8 cellular contexts compared by ENCODE assay signal in the genomic region with DNA sequence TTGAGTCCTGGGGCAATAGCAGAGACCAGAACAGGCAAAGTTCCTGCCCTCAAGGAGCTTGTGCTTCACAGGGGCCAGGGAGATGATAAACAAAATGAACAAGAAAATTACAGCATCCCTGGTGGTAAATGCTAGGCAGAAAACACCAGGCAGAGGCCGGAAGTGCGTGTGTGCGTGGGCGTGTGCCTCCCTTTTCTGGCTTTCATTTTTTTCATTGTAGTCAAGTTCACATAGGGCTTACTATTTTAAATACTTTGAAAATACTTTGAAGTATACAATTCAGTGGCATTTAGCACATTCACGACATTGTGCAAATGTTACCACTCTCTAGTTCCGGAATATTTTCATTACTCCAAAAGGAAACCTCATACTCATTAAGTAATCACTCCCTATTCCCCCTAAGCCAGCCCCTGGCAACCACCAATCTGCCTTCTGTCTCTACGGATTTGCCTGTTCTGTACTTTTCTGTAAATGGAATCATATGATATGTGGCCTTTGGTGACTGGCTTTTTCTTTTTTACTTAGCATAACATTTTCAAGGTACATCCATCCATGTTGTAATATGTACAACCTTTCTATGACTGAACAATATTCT.
DNase-seq lines count a peak whose midpoint lies in the region; ATAC-seq, FAIRE-seq and TF ChIP-seq lines count a peak whose summit lies in the region.

No MANE protein-coding gene starts in this region.

- no peak overlapping the region for H3K4me2 ChIP-seq in A549

- no peak for TF ChIP-seq EP300 in A549 (IDR thresholded peaks at IDR 0.05)

- no peak overlapping the region for H3K4me3 ChIP-seq in A549
- H3K4me3 ChIP-seq in adipocyte (ENCODE audit: low read length): no peak overlapping the region
- no peak overlapping the region for H3K4me3 ChIP-seq in small intestine (ENCODE audit: low read depth in 1 of 2, low read length in 2 of 2)
- no peak overlapping the region for H3K4me3 ChIP-seq in testis

- CTCF ChIA-PET in A549 (lab: Yijun Ruan, JAX): interaction anchor here (2.2 kb wide), 1 partner anchor 10 kb away, joined by 5 read pairs; no protein-coding TSS in a partner anchor

- peak; percentile 13 for FAIRE-seq in A549 (lab: Jason Lieb, UNC)
- FAIRE-seq in small intestine (lab: Jason Lieb, UNC): no peak

- intact Hi-C loops in testis (cut with DNase I; ENCODE audit: low total_unique reads): no loop called here

- no peaks in the 10 kb centered on the region for H3K9me3 ChIP-seq in A549
- no peaks in the 10 kb centered on the region for H3K9me3 ChIP-seq in adipocyte (ENCODE audit: control insufficient read depth, low read length)
- no peaks in the 10 kb centered on the region for H3K9me3 ChIP-seq in small intestine (ENCODE audit: control insufficient read depth, low read depth)
- H3K9me3 ChIP-seq in testis: no peaks in the 10 kb centered on the region

- ATAC-seq in A549 (no peak), GM18517 (IDR thresholded peaks at IDR 0.05; ENCODE audit: unreplicated experiment) (no peak)

- H3K27me3 ChIP-seq in adipocyte (replicated peaks; ENCODE audit: control insufficient read depth, insufficient read depth, low read length) (peaks cover 16% of the 10 kb centered on the region), small intestine (ENCODE audit: control insufficient read depth in 2 of 2, insufficient read depth in 2 of 2, low read length in 2 of 2) (no peaks in the 10 kb centered on the region), testis (no peaks in the 10 kb centered on the region)

- WGBS in A549 (ENCODE audit: missing lambda C conversion rate): 69% methylated on average over 7 of the region's 7 CpGs
- 55 to 75% (median 64%) methylated on average over 7 of the region's 7 CpGs for WGBS in small intestine, 3 donors
- WGBS in testis, 2 donors: 39 to 49% methylated on average over 7 of the region's 7 CpGs

- TF ChIP-seq POLR2A in A549 (IDR thresholded peaks at IDR 0.05; ENCODE audit: low read length) (no peak), testis (IDR thresholded peaks at IDR 0.05) (no peak)

- TF ChIP-seq RAD21 in A549 (conservative IDR thresholded peaks at IDR 0.05 in 1 of 2, IDR thresholded peaks at IDR 0.05 in 1 of 2): no peak

- POLR2A ChIA-PET in A549 (lab: Yijun Ruan, JAX): no interaction called here

- TF ChIP-seq CTCF in A549 (IDR thresholded peaks at IDR 0.05) (no peak), testis (IDR thresholded peaks at IDR 0.05) (no peak)

- H3K4me1 ChIP-seq in A549: no peaks in the 10 kb centered on the region
- H3K4me1 ChIP-seq in adipocyte (ENCODE audit: control insufficient read depth, insufficient read depth, low read length): peaks cover 4% of the 10 kb centered on the region
- H3K4me1 ChIP-seq in small intestine (ENCODE audit: control insufficient read depth in 2 of 2, insufficient read depth in 1 of 2, low read depth in 1 of 2, low read length in 1 of 2): no peaks in the 10 kb centered on the region
- H3K4me1 ChIP-seq in testis: peaks cover 24% of the 10 kb centered on the region

- no peak overlapping the region for H3K27ac ChIP-seq in A549
- H3K27ac ChIP-seq in small intestine (ENCODE audit: low read depth in 1 of 2, low read length in 1 of 2): peak overlapping the region; percentile 8 to 13
- H3K27ac ChIP-seq in testis: peak overlapping the region in 1 of 2 donors; percentile 77

- DNase-seq in A549 (ENCODE audit: low read depth in 1 of 2, low spot score in 1 of 2) (no peak), adipocyte (ENCODE audit: low read depth) (peak; percentile 45), small intestine (no peak), testis (no peak), COR-L47 (lab: John Stamatoyannopoulos, UW) (no peak), GF-D8 (lab: John Stamatoyannopoulos, UW) (no peak)
- DNase-seq in activated CD4-positive, alpha-beta T cell treated with anti-CD3 and anti-CD28 coated beads for 48 hours: peak; percentile 80

- no peak overlapping the region for H3K9ac ChIP-seq in adipocyte (ENCODE audit: low read length)

- H3K36me3 ChIP-seq in adipocyte (ENCODE audit: control insufficient read depth, insufficient read depth, low read length, severe bottlenecking): no peaks in the 10 kb centered on the region
- H3K36me3 ChIP-seq in small intestine (ENCODE audit: control insufficient read depth in 2 of 2, insufficient read depth in 2 of 2, low read length in 2 of 2): no peaks in the 10 kb centered on the region
- no peaks in the 10 kb centered on the region for H3K36me3 ChIP-seq in testis (ENCODE audit: low read depth, missing control alignments)

TF ChIP-seq in A549, 52 proteins besides CTCF, POLR2A, EP300 and RAD21:
- no peak for TF ChIP-seq KDM1A (IDR thresholded peaks at IDR 0.05; ENCODE audit: low read depth)
- TF ChIP-seq FOXS1 (CRISPR knock-in tag; IDR thresholded peaks at IDR 0.05): no peak
- TF ChIP-seq MAFK (IDR thresholded peaks at IDR 0.05; ENCODE audit: partially characterized antibody): no peak
- no peak for TF ChIP-seq USF2 (IDR thresholded peaks at IDR 0.05)
- TF ChIP-seq TP53 (CRISPR knock-in tag; IDR thresholded peaks at IDR 0.05): no peak
- TF ChIP-seq, protein P1, sequence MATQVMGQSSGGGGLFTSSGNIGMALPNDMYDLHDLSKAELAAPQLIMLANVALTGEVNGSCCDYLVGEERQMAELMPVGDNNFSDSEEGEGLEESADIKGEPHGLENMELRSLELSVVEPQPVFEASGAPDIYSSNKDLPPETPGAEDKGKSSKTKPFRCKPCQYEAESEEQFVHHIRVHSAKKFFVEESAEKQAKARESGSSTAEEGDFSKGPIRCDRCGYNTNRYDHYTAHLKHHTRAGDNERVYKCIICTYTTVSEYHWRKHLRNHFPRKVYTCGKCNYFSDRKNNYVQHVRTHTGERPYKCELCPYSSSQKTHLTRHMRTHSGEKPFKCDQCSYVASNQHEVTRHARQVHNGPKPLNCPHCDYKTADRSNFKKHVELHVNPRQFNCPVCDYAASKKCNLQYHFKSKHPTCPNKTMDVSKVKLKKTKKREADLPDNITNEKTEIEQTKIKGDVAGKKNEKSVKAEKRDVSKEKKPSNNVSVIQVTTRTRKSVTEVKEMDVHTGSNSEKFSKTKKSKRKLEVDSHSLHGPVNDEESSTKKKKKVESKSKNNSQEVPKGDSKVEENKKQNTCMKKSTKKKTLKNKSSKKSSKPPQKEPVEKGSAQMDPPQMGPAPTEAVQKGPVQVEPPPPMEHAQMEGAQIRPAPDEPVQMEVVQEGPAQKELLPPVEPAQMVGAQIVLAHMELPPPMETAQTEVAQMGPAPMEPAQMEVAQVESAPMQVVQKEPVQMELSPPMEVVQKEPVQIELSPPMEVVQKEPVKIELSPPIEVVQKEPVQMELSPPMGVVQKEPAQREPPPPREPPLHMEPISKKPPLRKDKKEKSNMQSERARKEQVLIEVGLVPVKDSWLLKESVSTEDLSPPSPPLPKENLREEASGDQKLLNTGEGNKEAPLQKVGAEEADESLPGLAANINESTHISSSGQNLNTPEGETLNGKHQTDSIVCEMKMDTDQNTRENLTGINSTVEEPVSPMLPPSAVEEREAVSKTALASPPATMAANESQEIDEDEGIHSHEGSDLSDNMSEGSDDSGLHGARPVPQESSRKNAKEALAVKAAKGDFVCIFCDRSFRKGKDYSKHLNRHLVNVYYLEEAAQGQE (IDR thresholded peaks at IDR 0.05): no peak
- TF ChIP-seq BHLHE40 (IDR thresholded peaks at IDR 0.05; ENCODE audit: low read depth, low read length): no peak
- TF ChIP-seq NPAS2 (CRISPR knock-in tag; IDR thresholded peaks at IDR 0.05; ENCODE audit: borderline replicate concordance): no peak
- no peak for TF ChIP-seq CHD2 (IDR thresholded peaks at IDR 0.05; ENCODE audit: low read length, partially characterized antibody)
- TF ChIP-seq ZSCAN20 (CRISPR knock-in tag; IDR thresholded peaks at IDR 0.05): no peak
- TF ChIP-seq CHD4 (IDR thresholded peaks at IDR 0.05; ENCODE audit: borderline replicate concordance): no peak
- TF ChIP-seq GATA3 (IDR thresholded peaks at IDR 0.05; ENCODE audit: borderline replicate concordance): no peak

Comparison
In these comparisons a context has a peak if more than half of its experiments do, and no peak if none do; other contexts are left out.
1. DNase-seq: peak in activated CD4-positive, alpha-beta T cell treated with anti-CD3 and anti-CD28 coated beads for 48 hours (single experiment) and adipocyte (single experiment); none in A549 (0 of 2), small intestine (single experiment), testis (single experiment), COR-L47 (single experiment) and GF-D8 (single experiment).
2. H3K27ac ChIP-seq: peak in small intestine (2 of 2); none in A549 (0 of 2).